Comparison of ENCODE assay signal across 1 cellular context in genomic region chr13:48201044-48201443, GRCh38.
TF ChIP-seq lines count a peak whose summit lies in the region.

No MANE protein-coding gene starts in this region.

TF ChIP-seq in HepG2, 621 proteins besides CTCF, POLR2A, EP300 and RAD21 (continued from another document and continues in another):
- TF ChIP-seq POGK (CRISPR knock-in tag; conservative IDR thresholded peaks at IDR 0.05) (peak; percentile 65; the same call in 1 of the 2 replicates), ZNF138 (CRISPR knock-in tag; IDR thresholded peaks at IDR 0.05; ENCODE audit: low read depth) (0 out of 2 replicates have a peak, but pooled peaks have one; percentile 65), AHDC1 (CRISPR knock-in tag; IDR thresholded peaks at IDR 0.05; ENCODE audit: borderline replicate concordance) (peak; percentile 86; the same call in 1 of the 2 replicates), FOXK1 (CRISPR knock-in tag; IDR thresholded peaks at IDR 0.05; ENCODE audit: borderline replicate concordance, low read depth) (peak; percentile 80; the same call in 1 of the 2 replicates), DDIT3 (CRISPR knock-in tag; IDR thresholded peaks at IDR 0.05) (no peak), ZKSCAN8 (CRISPR knock-in tag; IDR thresholded peaks at IDR 0.05; ENCODE audit: borderline replicate concordance) (peak; percentile 73), NFYC (CRISPR knock-in tag; IDR thresholded peaks at IDR 0.05) (no peak), ZNF121 (CRISPR knock-in tag; IDR thresholded peaks at IDR 0.05) (peak; percentile 65), KAT2B (IDR thresholded peaks at IDR 0.05; ENCODE audit: borderline replicate concordance, low read depth, low read length) (no peak), ZHX1 (CRISPR knock-in tag; IDR thresholded peaks at IDR 0.05; ENCODE audit: low read depth) (0 out of 2 replicates have a peak, but pooled peaks have one; percentile 55), MYC (CRISPR knock-in tag; IDR thresholded peaks at IDR 0.05; ENCODE audit: borderline replicate concordance) (peak; percentile 62; the same call in 1 of the 2 replicates), ZNF605 (CRISPR knock-in tag; IDR thresholded peaks at IDR 0.05) (peak; percentile 53; the same call in 1 of the 2 replicates), USF2 (IDR thresholded peaks at IDR 0.05; ENCODE audit: low read depth, low read length) (no peak), USF2 (CRISPR knock-in tag; IDR thresholded peaks at IDR 0.05; ENCODE audit: borderline replicate concordance) (peak; percentile 34; the same call in 1 of the 2 replicates), BRD4 (CRISPR knock-in tag; IDR thresholded peaks at IDR 0.05) (no peak), RBFOX2 (IDR thresholded peaks at IDR 0.05; ENCODE audit: low read depth, low read length) (no peak), CAMTA2 (CRISPR knock-in tag; IDR thresholded peaks at IDR 0.05; ENCODE audit: borderline replicate concordance) (no peak), E2F1 (CRISPR knock-in tag; IDR thresholded peaks at IDR 0.05) (no peak), ZNF296 (CRISPR knock-in tag; conservative IDR thresholded peaks at IDR 0.05) (no peak), MXI1 (IDR thresholded peaks at IDR 0.05; ENCODE audit: borderline replicate concordance, low read depth, low read length) (0 out of 3 replicates have a peak, but pooled peaks have one; percentile 14), NCOA2 (CRISPR knock-in tag; IDR thresholded peaks at IDR 0.05) (peak; percentile 67; the same call in 1 of the 2 replicates), ZNF652 (CRISPR knock-in tag; IDR thresholded peaks at IDR 0.05; ENCODE audit: borderline replicate concordance, low read depth) (no peak; the same call in 1 of the 2 replicates), ZNF225 (CRISPR knock-in tag; IDR thresholded peaks at IDR 0.05) (peak; percentile 32; the same call in 1 of the 2 replicates), NFAT5 (CRISPR knock-in tag; IDR thresholded peaks at IDR 0.05) (no peak), SOX5 (CRISPR knock-in tag; IDR thresholded peaks at IDR 0.05; ENCODE audit: borderline replicate concordance) (peak; percentile 74; the same call in 1 of the 2 replicates), FOSL2 (CRISPR knock-in tag; IDR thresholded peaks at IDR 0.05) (peak; percentile 58), MIER2 (CRISPR knock-in tag; IDR thresholded peaks at IDR 0.05) (peak; percentile 58; the same call in 1 of the 2 replicates), RAD51 (IDR thresholded peaks at IDR 0.05; ENCODE audit: borderline replicate concordance) (no peak), SKI (IDR thresholded peaks at IDR 0.05; ENCODE audit: partially characterized antibody) (peak; percentile 69), MXD3 (CRISPR knock-in tag; IDR thresholded peaks at IDR 0.05) (no peak), NR2C2 (CRISPR knock-in tag; IDR thresholded peaks at IDR 0.05; ENCODE audit: borderline replicate concordance) (0 out of 2 replicates have a peak, but pooled peaks have one; percentile 33), ZNF280D (CRISPR knock-in tag; IDR thresholded peaks at IDR 0.05) (peak; percentile 58; the same call in 1 of the 2 replicates)
